ENCODE assay signal across 24 cellular contexts in the genomic region with DNA sequence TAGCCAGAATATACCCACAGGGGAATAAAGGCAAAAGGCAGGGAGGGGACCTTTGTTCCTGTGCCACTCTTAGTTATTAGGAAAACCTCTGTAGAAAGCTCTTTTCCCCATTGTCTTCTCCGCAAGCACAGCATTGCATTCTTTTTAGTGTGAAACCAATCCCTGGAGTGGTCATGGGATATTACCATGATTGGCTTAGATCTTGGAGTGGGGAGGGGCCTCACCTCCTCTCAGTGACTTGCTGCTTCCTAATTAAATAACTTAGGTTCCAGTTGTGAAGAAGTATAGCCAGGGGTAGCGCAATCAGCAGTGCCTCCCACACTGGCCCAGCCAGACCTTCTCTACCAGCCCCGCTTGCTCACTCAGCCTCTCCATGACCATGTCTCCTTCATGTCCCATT. TPM values are rescaled to one million over a fixed set of nuclear protein-coding genes. Genes with fewer than 3 reads are reported as not detected.
"Had no signal": no experiment of that assay in that cellular context is flagged by ENCODE, and none has a peak within 500 bp of the region (broad histone marks: within the 10 kb centered on the region; RNA-seq: fewer than 3 reads in every experiment).

No MANE protein-coding gene starts in this region.

- H3K9me3 ChIP-seq: esophagus squamous epithelium, gastrocnemius medialis, neutrophil, ovary, psoas muscle, right lobe of liver, transverse colon had no signal

- H3K36me3 ChIP-seq: esophagus squamous epithelium, gastrocnemius medialis, neutrophil, ovary, right lobe of liver, transverse colon had no signal

- H3K4me3 Mint-ChIP-seq: activated CD4-positive, alpha-beta memory T cell treated with anti-CD3 and anti-CD28 coated beads for 36 hours; activated naive CD4-positive, alpha-beta T cell treated with anti-CD3 and anti-CD28 coated beads for 36 hours; activated naive CD8-positive, alpha-beta T cell treated with anti-CD3 and anti-CD28 coated beads, Interleukin-2, amount 10 ng/mL, durations not matched to agents 7 days and 5 days; endodermal cell; natural killer cell treated with Interleukin-12 subunit alpha and Interleukin-12 subunit beta and Interleukin-15 and Interleukin-18, amount 100 ng/mL, for 72 hours; stimulated activated naive CD8-positive, alpha-beta T cell treated with anti-CD3 and anti-CD28 coated beads, Interleukin-15, Interleukin-2, amounts not matched to agents 100 ng/mL and 50 ng/mL, for 24 hours had no signal

- H3K27me3 ChIP-seq: esophagus squamous epithelium, gastrocnemius medialis, neutrophil, ovary, right lobe of liver, transverse colon had no signal

- H3K4me1 ChIP-seq: right lobe of liver had no signal

- H3K36me3 Mint-ChIP-seq: activated CD4-positive, alpha-beta memory T cell treated with anti-CD3 and anti-CD28 coated beads for 36 hours; activated naive CD8-positive, alpha-beta T cell treated with anti-CD3 and anti-CD28 coated beads, Interleukin-2, amount 10 ng/mL, durations not matched to agents 7 days and 5 days; natural killer cell treated with Interleukin-12 subunit alpha and Interleukin-12 subunit beta and Interleukin-15 and Interleukin-18, amount 100 ng/mL, for 72 hours had no signal

- H3K9me3 Mint-ChIP-seq: activated CD4-positive, alpha-beta memory T cell treated with anti-CD3 and anti-CD28 coated beads for 36 hours; activated naive CD4-positive, alpha-beta T cell treated with anti-CD3 and anti-CD28 coated beads for 36 hours; activated naive CD8-positive, alpha-beta T cell treated with anti-CD3 and anti-CD28 coated beads, Interleukin-2, amount 10 ng/mL, durations not matched to agents 7 days and 5 days; endodermal cell; natural killer cell treated with Interleukin-12 subunit alpha and Interleukin-12 subunit beta and Interleukin-15 and Interleukin-18, amount 100 ng/mL, for 72 hours; stimulated activated naive CD8-positive, alpha-beta T cell treated with anti-CD3 and anti-CD28 coated beads, Interleukin-15, Interleukin-2, amounts not matched to agents 100 ng/mL and 50 ng/mL, for 24 hours had no signal

- DNase-seq: activated CD4-positive, alpha-beta memory T cell treated with anti-CD3 and anti-CD28 coated beads for 36 hours; activated CD4-positive, alpha-beta T cell treated with anti-CD3 and anti-CD28 coated beads for 4 hours; activated CD4-positive, CD25-positive, alpha-beta regulatory T cell; activated naive CD4-positive, alpha-beta T cell treated with anti-CD3 and anti-CD28 coated beads for 36 hours; activated naive CD8-positive, alpha-beta T cell treated with anti-CD3 and anti-CD28 coated beads, Interleukin-2, amount 10 ng/mL, durations not matched to agents 7 days and 5 days; activated T-cell treated with anti-CD3 and anti-CD28 coated beads, Interleukin-2, amount 50 U/mL, for 48 hours; amygdala; cortex of kidney; endodermal cell; esophagus squamous epithelium; gastrocnemius medialis; islet precursor cell; left colon; ovary; psoas muscle; right lobe of liver; stimulated activated CD4-positive, alpha-beta T cell treated with anti-CD3 and anti-CD28 coated beads, Interleukin-1b, Interleukin-23, amount 100 ng/mL, for 48 hours; T1000; transverse colon had no signal

- H3K4me1 Mint-ChIP-seq: activated naive CD8-positive, alpha-beta T cell treated with anti-CD3 and anti-CD28 coated beads, Interleukin-2, amount 10 ng/mL, durations not matched to agents 7 days and 5 days had no signal

- H3K27ac Mint-ChIP-seq: activated CD4-positive, alpha-beta memory T cell treated with anti-CD3 and anti-CD28 coated beads for 36 hours; activated naive CD4-positive, alpha-beta T cell treated with anti-CD3 and anti-CD28 coated beads for 36 hours; activated naive CD8-positive, alpha-beta T cell treated with anti-CD3 and anti-CD28 coated beads, Interleukin-2, amount 10 ng/mL, durations not matched to agents 7 days and 5 days; endodermal cell; natural killer cell treated with Interleukin-12 subunit alpha and Interleukin-12 subunit beta and Interleukin-15 and Interleukin-18, amount 100 ng/mL, for 72 hours; stimulated activated naive CD8-positive, alpha-beta T cell treated with anti-CD3 and anti-CD28 coated beads, Interleukin-15, Interleukin-2, amounts not matched to agents 100 ng/mL and 50 ng/mL, for 24 hours had no signal

- H3K4me3 ChIP-seq: esophagus squamous epithelium, gastrocnemius medialis, ovary, psoas muscle, right lobe of liver, skin epidermis, transverse colon had no signal

- ATAC-seq: gastrocnemius medialis; left colon; natural killer cell treated with Interleukin-12 subunit alpha and Interleukin-12 subunit beta and Interleukin-15 and Interleukin-18, amount 100 ng/mL, for 72 hours had no signal

- H3K27ac ChIP-seq: neutrophil, ovary, psoas muscle, right lobe of liver, transverse colon had no signal

- H3K27me3 Mint-ChIP-seq: stimulated activated naive CD8-positive, alpha-beta T cell treated with anti-CD3 and anti-CD28 coated beads, Interleukin-15, Interleukin-2, amounts not matched to agents 100 ng/mL and 50 ng/mL, for 24 hours had no signal

RNA-seq across cellular contexts. Expression of gene AFF3, which starts 49.9 kb away (rescaled TPM):
- total RNA-seq: bronchial epithelial cell had no signal
